Comparison of ENCODE assay signal across 18 cellular contexts in genomic region chr5:38148021-38148625, GRCh38.
"Had no signal": no experiment of that assay in that cellular context is flagged by ENCODE, and none has a peak within 500 bp of the region (broad histone marks: within the 10 kb centered on the region; RNA-seq: fewer than 3 reads in every experiment).

No MANE protein-coding gene starts in this region.

- H3K4me3 Mint-ChIP-seq: activated CD4-positive, alpha-beta T cell treated with anti-CD3 and anti-CD28 coated beads, Interleukin-2, amount 10 ng/mL, durations not matched to agents 24 days and 14 days; activated naive CD8-positive, alpha-beta T cell treated with anti-CD3 and anti-CD28 coated beads for 36 hours; activated T-cell treated with anti-CD3 and anti-CD28 coated beads, Interleukin-2, amount 50 U/mL, for 72 hours; brain; natural killer cell; WTC11 had no signal

- H3K27ac ChIP-seq: epithelial cell of prostate, gastroesophageal sphincter, hepatocyte, left ventricle myocardium inferior, sigmoid colon, spleen, tibial artery had no signal

- H3K9me3 Mint-ChIP-seq: activated T-cell treated with anti-CD3 and anti-CD28 coated beads, Interleukin-2, amount 50 U/mL, for 72 hours; brain had no signal

- H3K36me3 ChIP-seq: gastroesophageal sphincter, left ventricle myocardium inferior, sigmoid colon, spleen, tibial artery had no signal

- H3K27me3 ChIP-seq: gastroesophageal sphincter, hepatocyte, sigmoid colon, tibial artery had no signal

- H3K4me3 ChIP-seq: gastroesophageal sphincter, hepatocyte, left ventricle myocardium inferior, sigmoid colon, spleen, tibial artery had no signal

- H3K4me1 ChIP-seq: gastroesophageal sphincter, left ventricle myocardium inferior, sigmoid colon, spleen, tibial artery had no signal

- H3K4me1 Mint-ChIP-seq: activated CD4-positive, alpha-beta T cell treated with anti-CD3 and anti-CD28 coated beads, Interleukin-2, amount 10 ng/mL, durations not matched to agents 24 days and 14 days; activated naive CD8-positive, alpha-beta T cell treated with anti-CD3 and anti-CD28 coated beads for 36 hours; brain; natural killer cell; WTC11 had no signal

- H3K4me2 ChIP-seq: hepatocyte had no signal

- DNase-seq: activated CD4-positive, alpha-beta T cell treated with anti-CD3 and anti-CD28 coated beads, Interleukin-2, amount 10 ng/mL, durations not matched to agents 24 days and 14 days; activated CD8-positive, alpha-beta memory T cell treated with anti-CD3 and anti-CD28 coated beads, Interleukin-2, amount 50 U/mL, for 48 hours; activated gamma-delta T cell treated with Interleukin-2 at 50 U/mL for 16 hours; activated naive CD8-positive, alpha-beta T cell treated with anti-CD3 and anti-CD28 coated beads for 36 hours; activated T-cell treated with anti-CD3 and anti-CD28 coated beads, Interleukin-2, amount 50 U/mL, for 72 hours; dermis blood vessel endothelial cell; left ventricle myocardium inferior; mesenchymal stem cell; natural killer cell; sigmoid colon; spleen; stimulated activated CD4-positive, alpha-beta T cell treated with anti-CD3 and anti-CD28 coated beads, Interleukin-1b, Interleukin-23, amount 100 ng/mL, for 48 hours; tibial artery had no signal

- H3K79me2 ChIP-seq: hepatocyte had no signal

- H3K27me3 Mint-ChIP-seq: activated CD4-positive, alpha-beta T cell treated with anti-CD3 and anti-CD28 coated beads, Interleukin-2, amount 10 ng/mL, durations not matched to agents 24 days and 14 days; activated naive CD8-positive, alpha-beta T cell treated with anti-CD3 and anti-CD28 coated beads for 36 hours had no signal

- H3K27ac Mint-ChIP-seq: activated CD4-positive, alpha-beta T cell treated with anti-CD3 and anti-CD28 coated beads, Interleukin-2, amount 10 ng/mL, durations not matched to agents 24 days and 14 days; activated naive CD8-positive, alpha-beta T cell treated with anti-CD3 and anti-CD28 coated beads for 36 hours; activated T-cell treated with anti-CD3 and anti-CD28 coated beads, Interleukin-2, amount 50 U/mL, for 72 hours; brain; natural killer cell; WTC11 had no signal

- ATAC-seq: activated T-cell treated with anti-CD3 and anti-CD28 coated beads, Interleukin-2, amount 50 U/mL, for 72 hours; gastroesophageal sphincter; natural killer cell; WTC11 had no signal

- H3K9me3 ChIP-seq: gastroesophageal sphincter, left ventricle myocardium inferior, sigmoid colon, spleen, tibial artery had no signal

- H3K36me3 Mint-ChIP-seq: activated naive CD8-positive, alpha-beta T cell treated with anti-CD3 and anti-CD28 coated beads for 36 hours; brain; natural killer cell; WTC11 had no signal

- H2AFZ ChIP-seq: hepatocyte had no signal
